ENCODE assay signal across 25 cellular contexts in the genomic region with DNA sequence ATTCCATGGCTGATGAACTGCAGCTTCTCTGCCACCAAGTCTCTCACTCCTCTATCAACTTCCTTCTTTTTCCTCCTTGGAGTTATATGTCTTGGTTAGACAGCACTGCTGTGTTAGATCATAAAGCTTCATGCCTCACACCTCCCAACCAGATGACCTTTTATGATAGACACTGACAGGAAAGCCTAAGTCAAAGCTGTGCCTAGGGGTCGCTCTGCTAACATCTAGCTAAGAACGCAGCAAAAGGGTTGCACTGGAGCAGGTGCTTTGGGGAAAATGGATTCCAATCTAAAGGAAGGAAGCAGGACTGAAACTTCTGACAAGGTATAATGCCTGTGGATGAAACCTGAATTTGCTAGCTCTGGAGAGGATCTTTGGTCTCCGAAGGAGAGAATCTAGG.
DNase-seq lines count a peak whose midpoint lies in the region; ATAC-seq, FAIRE-seq and TF ChIP-seq lines count a peak whose summit lies in the region.
"Had no signal": no experiment of that assay in that cellular context is flagged by ENCODE, and none has a peak within 500 bp of the region (broad histone marks: within the 10 kb centered on the region; RNA-seq: fewer than 3 reads in every experiment).

No MANE protein-coding gene starts in this region.

- H3K4me3 Mint-ChIP-seq in WTC11, result no peak overlapping the region
- H3K4me3 Mint-ChIP-seq in progenitor cell of endocrine pancreas (ENCODE audit: low read depth), result no peak overlapping the region
- H3K4me3 Mint-ChIP-seq: CD8-positive, alpha-beta T cell had no signal

- H3K9ac ChIP-seq in OCI-LY3 (ENCODE audit: low read length), result no peak overlapping the region
- H3K9ac ChIP-seq: SK-N-SH had no signal

- H3K27me3 ChIP-seq in OCI-LY3 (ENCODE audit: low read depth, low read length), result no peaks in the 10 kb centered on the region

- TF ChIP-seq POLR2A in GM12892 (IDR thresholded peaks at IDR 0.05; ENCODE audit: low read depth, low read length), result no peak

- POLR2A ChIA-PET in WTC11 (lab: Charles Lee), result no interaction called here

- H3K4me1 ChIP-seq in OCI-LY3 (ENCODE audit: low read length), result peaks cover 14% of the 10 kb centered on the region

- H3K36me3 ChIP-seq in OCI-LY3 (replicated peaks; ENCODE audit: low read depth, low read length), result no peaks in the 10 kb centered on the region

- no peak; the same call in 1 of the 2 replicates for TF ChIP-seq CTCF in OCI-LY3 (IDR thresholded peaks at IDR 0.05; ENCODE audit: low read depth, low read length)
- no peak for TF ChIP-seq CTCF in WTC11 (IDR thresholded peaks at IDR 0.05)
- peak; percentile 10 for TF ChIP-seq CTCF in progenitor cell of endocrine pancreas (IDR thresholded peaks at IDR 0.05; ENCODE audit: unreplicated experiment)

- H2AFZ ChIP-seq in OCI-LY3 (ENCODE audit: low read depth, low read length), result no peak overlapping the region
- H2AFZ ChIP-seq: PC-9 had no signal

- H3K27ac ChIP-seq in OCI-LY3 (ENCODE audit: low read length), result no peak overlapping the region
- H3K27ac ChIP-seq: PC-9 had no signal

- H3K27me3 Mint-ChIP-seq in WTC11 (ENCODE audit: low read depth) (no peaks in the 10 kb centered on the region), progenitor cell of endocrine pancreas (no peaks in the 10 kb centered on the region)

- DNase-seq in NCI-H82 (lab: John Stamatoyannopoulos, UW) (peak; percentile 16), NCI-H82 treated with DMSO at 0.1 percent for 48 hours (lab: John Stamatoyannopoulos, UW; ENCODE audit: unreplicated experiment) (no peak), WTC11 (ENCODE audit: low spot score) (peak; percentile 28), progenitor cell of endocrine pancreas (ENCODE audit: low spot score, unreplicated experiment) (no peak), UCSD-AML1 (lab: John Stamatoyannopoulos, UW; ENCODE audit: unreplicated experiment) (no peak), GM12892 (ENCODE audit: insufficient read length) (no peak)
- DNase-seq: AML-193; C1 segment of cervical spinal cord; Calu3; CD8-positive, alpha-beta T cell; DMS79; HCEC 1CT; NCI-H1092 treated with DMSO at 0.1 percent for 48 hours; NCI-H1436 treated with DMSO at 0.1 percent for 48 hours; NCI-H2029; NCI-H2171; NCI-H345; NCI-H524; NCI-H774; PC-9; RPMI8226; SHP77; SK-N-SH had no signal

- no peak overlapping the region for H3K27ac Mint-ChIP-seq in WTC11
- H3K27ac Mint-ChIP-seq in progenitor cell of endocrine pancreas, result no peak overlapping the region
- H3K27ac Mint-ChIP-seq: CD8-positive, alpha-beta T cell had no signal

- no peaks in the 10 kb centered on the region for H3K9me3 ChIP-seq in OCI-LY3 (ENCODE audit: insufficient read depth, low read length)
- H3K9me3 ChIP-seq: SK-N-SH had no signal

- CTCF ChIA-PET in WTC11 (lab: Charles Lee), result interaction anchor here (0.7 to 1.5 kb wide), 8 partner anchors 14 to 103 kb away, joined by 3 to 7 read pairs (median 4); no protein-coding TSS in a partner anchor

- H3K9me3 Mint-ChIP-seq in WTC11 (no peaks in the 10 kb centered on the region), progenitor cell of endocrine pancreas (ENCODE audit: low read depth) (no peaks in the 10 kb centered on the region)
- H3K9me3 Mint-ChIP-seq: CD8-positive, alpha-beta T cell had no signal

- peak overlapping the region; percentile 24; the same call in 1 of the 2 replicates for H3K4me2 ChIP-seq in OCI-LY3 (ENCODE audit: low read length)
- H3K4me2 ChIP-seq: PC-9, SK-N-SH had no signal

- ATAC-seq in WTC11 (peak; percentile 79), HG02678 (IDR thresholded peaks at IDR 0.05; ENCODE audit: unreplicated experiment) (no peak)
- ATAC-seq: CD8-positive, alpha-beta T cell had no signal

- no peak overlapping the region for H3K4me3 ChIP-seq in OCI-LY3 (ENCODE audit: low read length)
- H3K4me3 ChIP-seq: PC-9 had no signal

- H3K36me3 Mint-ChIP-seq in WTC11 (no peaks in the 10 kb centered on the region), progenitor cell of endocrine pancreas (ENCODE audit: insufficient read depth) (no peaks in the 10 kb centered on the region)
- H3K36me3 Mint-ChIP-seq: CD8-positive, alpha-beta T cell had no signal

- no peaks in the 10 kb centered on the region for H3K79me2 ChIP-seq in OCI-LY3 (ENCODE audit: low read length)

- H4K20me1 ChIP-seq in OCI-LY3 (ENCODE audit: insufficient read depth, low read length), result no peaks in the 10 kb centered on the region

- H3K4me1 Mint-ChIP-seq in WTC11, result peaks cover 29% of the 10 kb centered on the region
- H3K4me1 Mint-ChIP-seq in progenitor cell of endocrine pancreas (ENCODE audit: low read depth), result peaks cover 2% of the 10 kb centered on the region

- FAIRE-seq in GM12892 (lab: Jason Lieb, UNC), result no peak

TF ChIP-seq in WTC11, 78 proteins besides CTCF, POLR2A, EP300 and RAD21:
- TF ChIP-seq, protein P1, sequence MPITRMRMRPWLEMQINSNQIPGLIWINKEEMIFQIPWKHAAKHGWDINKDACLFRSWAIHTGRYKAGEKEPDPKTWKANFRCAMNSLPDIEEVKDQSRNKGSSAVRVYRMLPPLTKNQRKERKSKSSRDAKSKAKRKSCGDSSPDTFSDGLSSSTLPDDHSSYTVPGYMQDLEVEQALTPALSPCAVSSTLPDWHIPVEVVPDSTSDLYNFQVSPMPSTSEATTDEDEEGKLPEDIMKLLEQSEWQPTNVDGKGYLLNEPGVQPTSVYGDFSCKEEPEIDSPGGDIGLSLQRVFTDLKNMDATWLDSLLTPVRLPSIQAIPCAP (CRISPR knock-in tag; IDR thresholded peaks at IDR 0.05), result no peak
- TF ChIP-seq ATF6 (CRISPR knock-in tag; IDR thresholded peaks at IDR 0.05) (no peak), KAT7 (CRISPR knock-in tag; IDR thresholded peaks at IDR 0.05; ENCODE audit: borderline replicate concordance) (no peak), ATF2 (CRISPR knock-in tag; IDR thresholded peaks at IDR 0.05; ENCODE audit: borderline replicate concordance, low read depth) (no peak), MLX (CRISPR knock-in tag; IDR thresholded peaks at IDR 0.05) (no peak)
- TF ChIP-seq, protein P2, sequence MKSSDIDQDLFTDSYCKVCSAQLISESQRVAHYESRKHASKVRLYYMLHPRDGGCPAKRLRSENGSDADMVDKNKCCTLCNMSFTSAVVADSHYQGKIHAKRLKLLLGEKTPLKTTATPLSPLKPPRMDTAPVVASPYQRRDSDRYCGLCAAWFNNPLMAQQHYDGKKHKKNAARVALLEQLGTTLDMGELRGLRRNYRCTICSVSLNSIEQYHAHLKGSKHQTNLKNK (CRISPR knock-in tag; IDR thresholded peaks at IDR 0.05), result no peak

Comparison
In these comparisons a context has a peak if more than half of its experiments do, and no peak if none do; other contexts are left out.
1. DNase-seq: peak in NCI-H82 (single experiment) and WTC11 (single experiment); none in NCI-H82 treated with DMSO at 0.1 percent for 48 hours (single experiment), progenitor cell of endocrine pancreas (single experiment), UCSD-AML1 (single experiment) and GM12892 (single experiment).